ENCODE assay signal across 8 cellular contexts in the genomic region with DNA sequence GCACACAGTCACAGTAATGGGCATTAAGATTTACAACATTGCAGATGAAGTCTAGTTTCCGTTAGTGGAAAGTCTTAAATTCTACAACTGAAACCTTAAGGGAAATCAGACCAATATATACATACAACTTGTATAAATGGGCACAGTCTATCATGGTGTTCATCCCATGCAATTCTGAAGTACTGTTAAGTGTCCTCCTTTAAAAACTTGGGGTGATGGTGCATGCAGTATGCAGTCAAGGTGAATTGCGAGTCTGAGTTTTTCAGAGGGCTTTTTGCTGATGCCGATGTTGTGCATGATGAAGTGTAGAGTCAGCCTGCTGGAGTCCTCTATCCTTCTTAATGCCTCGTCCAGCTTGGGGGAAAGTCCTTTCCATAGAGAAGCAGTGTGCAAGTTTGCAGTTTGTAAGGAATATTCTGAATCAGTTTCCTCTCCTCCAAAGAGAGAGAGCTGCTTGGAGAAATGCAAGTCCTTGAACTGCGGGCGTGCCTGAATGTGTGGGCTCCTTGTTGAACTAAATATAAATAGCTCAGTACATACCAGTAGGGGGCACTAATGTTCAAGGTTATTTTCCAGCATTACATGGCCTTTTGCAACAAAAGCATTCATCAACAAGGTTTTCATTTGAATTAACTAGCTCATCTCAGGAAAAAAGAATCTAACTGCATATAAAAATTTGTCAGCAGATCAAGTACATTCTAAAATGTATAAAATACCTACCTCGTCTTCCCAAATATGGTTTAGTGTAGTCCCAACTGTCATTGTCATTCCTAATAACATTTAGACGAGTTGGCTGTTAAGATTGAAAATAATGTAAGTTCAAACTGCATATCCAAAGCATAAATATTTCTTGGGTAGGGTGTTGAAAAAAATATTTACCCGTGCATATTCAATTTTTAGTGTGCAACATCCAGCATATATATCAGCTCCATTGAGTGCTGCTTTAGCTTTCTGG. TPM values are rescaled to one million over a fixed set of nuclear protein-coding genes. Genes with fewer than 3 reads are reported as not detected.
DNase-seq lines count a peak whose midpoint lies in the region; ATAC-seq and TF ChIP-seq lines count a peak whose summit lies in the region.

No MANE protein-coding gene starts in this region.

- no peaks in the 10 kb centered on the region for H3K27me3 ChIP-seq in neural progenitor cell

- H3K27ac Mint-ChIP-seq in activated CD4-positive, alpha-beta memory T cell treated with anti-CD3 and anti-CD28 coated beads for 36 hours = peak overlapping the region; percentile 52
- no peak overlapping the region for H3K27ac Mint-ChIP-seq in neural progenitor cell

- H4K20me1 ChIP-seq in neural progenitor cell (ENCODE audit: low read depth) = peaks cover 36% of the 10 kb centered on the region

- H3K9me3 ChIP-seq in neural progenitor cell (ENCODE audit: low read depth) = no peaks in the 10 kb centered on the region

- CTCF ChIA-PET in activated CD4-positive, alpha-beta memory T cell treated with anti-CD3 and anti-CD28 coated beads for 36 hours (lab: Charles Lee) = interaction anchor here (0.6 to 6.8 kb wide), 57 partner anchors 9 to 264 kb away, joined by 3 to 135 read pairs (median 7); a partner anchor contains a TSS

- no peak overlapping the region for H3K27ac ChIP-seq in neural progenitor cell

- H3K9me3 Mint-ChIP-seq in activated CD4-positive, alpha-beta memory T cell treated with anti-CD3 and anti-CD28 coated beads for 36 hours = no peaks in the 10 kb centered on the region
- H3K9me3 Mint-ChIP-seq in neural progenitor cell = no peaks in the 10 kb centered on the region

- H3K36me3 ChIP-seq in neural progenitor cell = peaks cover 28% of the 10 kb centered on the region

- peaks cover 9% of the 10 kb centered on the region for H3F3A ChIP-seq in neural progenitor cell (ENCODE audit: low read depth)

- no peak overlapping the region for H3K4me3 Mint-ChIP-seq in activated CD4-positive, alpha-beta memory T cell treated with anti-CD3 and anti-CD28 coated beads for 36 hours
- no peak overlapping the region for H3K4me3 Mint-ChIP-seq in neural progenitor cell

- POLR2A ChIA-PET in activated CD4-positive, alpha-beta memory T cell treated with anti-CD3 and anti-CD28 coated beads for 36 hours (lab: Charles Lee) = interaction anchor here (0.6 to 4.3 kb wide), 13 partner anchors 13 to 239 kb away, joined by 3 to 38 read pairs (median 4); a partner anchor contains a TSS

- no peak overlapping the region for H3K4me2 ChIP-seq in neural progenitor cell

- TF ChIP-seq CTCF in fibroblast of the aortic adventitia (IDR thresholded peaks at IDR 0.05; ENCODE audit: insufficient read depth, low read length) (peak; percentile 52), neural progenitor cell (IDR thresholded peaks at IDR 0.05) (peak; percentile 75)

- peaks cover 59% of the 10 kb centered on the region for H3K36me3 Mint-ChIP-seq in activated CD4-positive, alpha-beta memory T cell treated with anti-CD3 and anti-CD28 coated beads for 36 hours
- peaks cover 24% of the 10 kb centered on the region for H3K36me3 Mint-ChIP-seq in neural progenitor cell

- H3K4me3 ChIP-seq in fibroblast of the aortic adventitia (ENCODE audit: low read depth, low read length) (no peak overlapping the region), neural progenitor cell (no peak overlapping the region)

- no peaks in the 10 kb centered on the region for H3K27me3 Mint-ChIP-seq in activated CD4-positive, alpha-beta memory T cell treated with anti-CD3 and anti-CD28 coated beads for 36 hours
- H3K27me3 Mint-ChIP-seq in neural progenitor cell (ENCODE audit: insufficient read depth, low read depth) = no peaks in the 10 kb centered on the region

- peaks cover 41% of the 10 kb centered on the region for H3K79me2 ChIP-seq in neural progenitor cell (ENCODE audit: low read depth)

- peaks cover 60% of the 10 kb centered on the region for H3K4me1 Mint-ChIP-seq in activated CD4-positive, alpha-beta memory T cell treated with anti-CD3 and anti-CD28 coated beads for 36 hours (ENCODE audit: low read depth)
- no peaks in the 10 kb centered on the region for H3K4me1 Mint-ChIP-seq in neural progenitor cell

- H3K9ac ChIP-seq in neural progenitor cell = no peak overlapping the region

- DNase-seq in DMS53 (lab: John Stamatoyannopoulos, UW) (peak; percentile 80), NCI-H446 treated with DMSO at 0.1 percent for 48 hours (lab: John Stamatoyannopoulos, UW) (peak; percentile 34), fibroblast of the aortic adventitia (ENCODE audit: low read depth) (peak; percentile 90), neural progenitor cell (ENCODE audit: low spot score) (peak; percentile 77)
- DNase-seq in activated CD4-positive, alpha-beta memory T cell treated with anti-CD3 and anti-CD28 coated beads for 36 hours = peak; percentile 43
- DNase-seq in NK-92 treated with Interleukin-12 subunit alpha and Interleukin-12 subunit beta, amount 100 ng/mL, for 24 hours (lab: John Stamatoyannopoulos, UW) = no peak

- intact Hi-C loops in activated CD4-positive, alpha-beta memory T cell treated with anti-CD3 and anti-CD28 coated beads for 36 hours (cut with micrococcal nuclease) = loop anchor here (1.0 to 2.0 kb wide), 4 partner anchors 13 to 160 kb away; no protein-coding TSS in a partner anchor

- ATAC-seq in HG02642 (IDR thresholded peaks at IDR 0.05; ENCODE audit: poor library complexity, unreplicated experiment) (peak; percentile 50), HG02852 (IDR thresholded peaks at IDR 0.05; ENCODE audit: unreplicated experiment) (no peak)

- H3K4me1 ChIP-seq in neural progenitor cell = no peaks in the 10 kb centered on the region

- no peak overlapping the region for H2AFZ ChIP-seq in neural progenitor cell (replicated peaks)

RNA-seq across cellular contexts. Expression of a gene that starts 21.3 kb away (rescaled TPM):
- total RNA-seq in activated CD4-positive, alpha-beta memory T cell treated with anti-CD3 and anti-CD28 coated beads for 36 hours = 100 to 1,000 TPM; 106 to 108 TPM
- total RNA-seq in fibroblast of the aortic adventitia (ENCODE audit: low replicate concordance) = 34.5 and 45.0 TPM in 2 replicates
- total RNA-seq in neural progenitor cell (ENCODE audit: low replicate concordance) = 82.3 and 109 TPM in 2 replicates
